Comparison of ENCODE assay signal across 26 cellular contexts in the genomic region with DNA sequence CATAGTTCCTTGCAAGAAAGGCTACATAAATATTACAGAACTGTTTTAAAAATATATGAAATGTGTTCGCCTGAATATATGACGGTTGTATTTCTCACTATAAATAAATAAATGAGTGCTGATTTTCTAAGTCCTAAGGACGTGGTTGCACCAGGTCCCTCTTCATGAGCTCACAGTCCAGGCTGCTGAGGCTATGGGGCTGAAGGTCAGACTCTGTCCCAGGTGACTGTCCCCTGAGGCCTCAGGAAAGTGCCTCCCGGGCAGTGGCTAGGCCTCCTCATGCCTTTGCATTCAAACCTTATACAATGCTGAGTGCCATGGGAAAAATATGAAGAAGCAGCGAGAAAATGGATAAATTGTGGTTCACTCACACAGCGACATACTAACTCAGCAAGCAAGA.
"Had no signal": no experiment of that assay in that cellular context is flagged by ENCODE, and none has a peak within 500 bp of the region (broad histone marks: within the 10 kb centered on the region; RNA-seq: fewer than 3 reads in every experiment).

No MANE protein-coding gene starts in this region.

- H3K4me1 Mint-ChIP-seq: central memory CD8-positive, alpha-beta T cell had no signal

- H3K27me3 ChIP-seq: breast epithelium, upper lobe of left lung, vagina had no signal

- FAIRE-seq: colon had no signal

- DNase-seq: activated CD4-positive, alpha-beta T cell treated with anti-CD3 and anti-CD28 coated beads, Interleukin-2, amount 50 U/mL, for 1 hour; activated CD8-positive, alpha-beta T cell treated with anti-CD3 and anti-CD28 coated beads for 36 hours; activated naive CD8-positive, alpha-beta T cell treated with anti-CD3 and anti-CD28 coated beads, Interleukin-2, amount 50 U/mL, for 24 hours; activated T-cell treated with anti-CD3 and anti-CD28 coated beads, Interleukin-2, amount 50 U/mL, for 4 hours; amygdala; effector CD8-positive, alpha-beta T cell; erythroblast; head of caudate nucleus; hypothalamus; mesendoderm; stimulated activated CD4-positive, alpha-beta T cell treated with anti-CD3 and anti-CD28 coated beads, Interleukin-4, amount 100 ng/mL, for 24 hours; T-helper 17 cell; T1000; upper lobe of left lung had no signal

- H3K4me3 ChIP-seq: breast epithelium, lung, skin epidermis, upper lobe of left lung, vagina had no signal

- H3K4me1 ChIP-seq: breast epithelium, vagina had no signal

- H3K27ac ChIP-seq: breast epithelium, skin epidermis, upper lobe of left lung, vagina had no signal

- H3K36me3 Mint-ChIP-seq: activated naive CD4-positive, alpha-beta T cell treated with anti-CD3 and anti-CD28 coated beads, Interleukin-2, amount 50 U/mL, for 24 hours; natural killer cell treated with Interleukin-12 subunit alpha and Interleukin-12 subunit beta and Interleukin-15 and Interleukin-18, amount 100 ng/mL, for 72 hours; stimulated activated effector memory CD8-positive, alpha-beta T cell treated with anti-CD3 and anti-CD28 coated beads, Interleukin-12 subunit alpha, Interleukin-12 subunit beta, amount 100 ng/mL, for 72 hours had no signal

- H3K36me3 ChIP-seq: breast epithelium, upper lobe of left lung, vagina had no signal

- H3K4me3 Mint-ChIP-seq: activated CD8-positive, alpha-beta T cell treated with anti-CD3 and anti-CD28 coated beads for 36 hours; activated naive CD4-positive, alpha-beta T cell treated with anti-CD3 and anti-CD28 coated beads, Interleukin-2, amount 50 U/mL, for 24 hours; activated naive CD8-positive, alpha-beta T cell treated with anti-CD3 and anti-CD28 coated beads, Interleukin-2, amount 50 U/mL, for 24 hours; activated T-cell treated with anti-CD3 and anti-CD28 coated beads, Interleukin-2, amount 50 U/mL, for 4 hours; central memory CD8-positive, alpha-beta T cell; natural killer cell treated with Interleukin-12 subunit alpha and Interleukin-12 subunit beta and Interleukin-15 and Interleukin-18, amount 100 ng/mL, for 72 hours; stimulated activated effector memory CD8-positive, alpha-beta T cell treated with anti-CD3 and anti-CD28 coated beads, Interleukin-12 subunit alpha, Interleukin-12 subunit beta, amount 100 ng/mL, for 72 hours; stimulated activated naive CD8-positive, alpha-beta T cell treated with anti-CD3 and anti-CD28 coated beads, Interleukin-15, Interleukin-2, amounts not matched to agents 100 ng/mL and 50 ng/mL, for 24 hours; T-helper 17 cell had no signal

- ATAC-seq: activated CD8-positive, alpha-beta T cell treated with anti-CD3 and anti-CD28 coated beads for 36 hours; activated naive CD8-positive, alpha-beta T cell treated with anti-CD3 and anti-CD28 coated beads, Interleukin-2, amount 50 U/mL, for 24 hours; activated T-cell treated with anti-CD3 and anti-CD28 coated beads, Interleukin-2, amount 50 U/mL, for 4 hours; natural killer cell treated with Interleukin-12 subunit alpha and Interleukin-12 subunit beta and Interleukin-15 and Interleukin-18, amount 100 ng/mL, for 72 hours; sciatic nerve; stimulated activated effector memory CD8-positive, alpha-beta T cell treated with anti-CD3 and anti-CD28 coated beads, Interleukin-12 subunit alpha, Interleukin-12 subunit beta, amount 100 ng/mL, for 72 hours; T-helper 17 cell had no signal

- H3K9me3 Mint-ChIP-seq: activated CD8-positive, alpha-beta T cell treated with anti-CD3 and anti-CD28 coated beads for 36 hours; activated naive CD4-positive, alpha-beta T cell treated with anti-CD3 and anti-CD28 coated beads, Interleukin-2, amount 50 U/mL, for 24 hours; activated naive CD8-positive, alpha-beta T cell treated with anti-CD3 and anti-CD28 coated beads, Interleukin-2, amount 50 U/mL, for 24 hours; activated T-cell treated with anti-CD3 and anti-CD28 coated beads, Interleukin-2, amount 50 U/mL, for 4 hours; activated T-helper 2 cell treated with anti-CD3 and anti-CD28 coated beads, Interferon-gamma antibody, Interleukin-2, Interleukin-4, amounts not matched to agents 10 μg/mL and 5 μg/mL and 100 μg/mL, durations not matched to agents 14 hours and 24 hours and 36 hours; central memory CD8-positive, alpha-beta T cell; natural killer cell treated with Interleukin-12 subunit alpha and Interleukin-12 subunit beta and Interleukin-15 and Interleukin-18, amount 100 ng/mL, for 72 hours; stimulated activated effector memory CD8-positive, alpha-beta T cell treated with anti-CD3 and anti-CD28 coated beads, Interleukin-12 subunit alpha, Interleukin-12 subunit beta, amount 100 ng/mL, for 72 hours; stimulated activated naive CD8-positive, alpha-beta T cell treated with anti-CD3 and anti-CD28 coated beads, Interleukin-15, Interleukin-2, amounts not matched to agents 100 ng/mL and 50 ng/mL, for 24 hours had no signal

- H3K27ac Mint-ChIP-seq: activated CD8-positive, alpha-beta T cell treated with anti-CD3 and anti-CD28 coated beads for 36 hours; activated naive CD4-positive, alpha-beta T cell treated with anti-CD3 and anti-CD28 coated beads, Interleukin-2, amount 50 U/mL, for 24 hours; activated naive CD8-positive, alpha-beta T cell treated with anti-CD3 and anti-CD28 coated beads, Interleukin-2, amount 50 U/mL, for 24 hours; activated T-helper 2 cell treated with anti-CD3 and anti-CD28 coated beads, Interferon-gamma antibody, Interleukin-2, Interleukin-4, amounts not matched to agents 10 μg/mL and 5 μg/mL and 100 μg/mL, durations not matched to agents 14 hours and 24 hours and 36 hours; stimulated activated effector memory CD8-positive, alpha-beta T cell treated with anti-CD3 and anti-CD28 coated beads, Interleukin-12 subunit alpha, Interleukin-12 subunit beta, amount 100 ng/mL, for 72 hours; stimulated activated naive CD8-positive, alpha-beta T cell treated with anti-CD3 and anti-CD28 coated beads, Interleukin-15, Interleukin-2, amounts not matched to agents 100 ng/mL and 50 ng/mL, for 24 hours; T-helper 17 cell had no signal

- H3K9me3 ChIP-seq: breast epithelium, upper lobe of left lung, vagina had no signal
